Comparison of ENCODE assay signal across 8 cellular contexts in genomic region chr2:112056626-112056987, GRCh38. TPM values are rescaled to one million over a fixed set of nuclear protein-coding genes. Genes with fewer than 3 reads are reported as not detected.
A peak's percentile ranks its signal among the peaks of the same experiment; 100 is the strongest.
DNase-seq lines count a peak whose midpoint lies in the region; ATAC-seq and TF ChIP-seq lines count a peak whose summit lies in the region.

No MANE protein-coding gene starts in this region.

- intact Hi-C loops in heart left ventricle (cut with DNase I) (loop anchor here in 7 of 10 donors (1.0 to 10.0 kb wide), 4 partner anchors 19 to 218 kb away; partner anchors contain the start of genes ZC3H8 (in 3 of the 7) and ZC3H6 (in 2 of the 7)), cardiac septum (cut with DNase I) (loop anchor here (1.0 to 10.0 kb wide), 3 partner anchors 91 to 378 kb away; partner anchors contain the start of genes RGPD8 and ZC3H6), uterus (cut with DNase I; ENCODE audit: low total_unique reads) (no loop called here)

- H3K27me3 Mint-ChIP-seq in brain: peaks cover 7% of the 10 kb centered on the region

- H3K27ac Mint-ChIP-seq in brain: peak overlapping the region; percentile 65 to 95 (median 89)

- H3K27me3 ChIP-seq in heart left ventricle (no peaks in the 10 kb centered on the region), uterus (no peaks in the 10 kb centered on the region)

- H3K4me3 ChIP-seq in heart left ventricle (peak overlapping the region in 11 of 12 donors; percentile 65 to 97 (median 89)), mesodermal cell (ENCODE audit: extremely low read depth, insufficient read depth, low read length, poor library complexity, severe bottlenecking) (peak overlapping the region; percentile 85), uterus (peak overlapping the region; percentile 61 to 87)

- TF ChIP-seq CTCF in heart left ventricle (IDR thresholded peaks at IDR 0.05): no peak
- no peak for TF ChIP-seq CTCF in brain (conservative IDR thresholded peaks at IDR 0.05)
- TF ChIP-seq CTCF in uterus (IDR thresholded peaks at IDR 0.05): no peak

- H3K4me3 Mint-ChIP-seq in brain: peak overlapping the region; percentile 85 to 91 (median 88)

- DNase-seq in heart left ventricle (no peak), cardiac septum (ENCODE audit: low spot score) (no peak), uterus (no peak), NCI-H69 (lab: John Stamatoyannopoulos, UW) (no peak)

- H3K27ac ChIP-seq in heart left ventricle: peak overlapping the region; percentile 91 to 100 (median 98)
- H3K27ac ChIP-seq in mesodermal cell (ENCODE audit: low read depth, low read length, severe bottlenecking): peak overlapping the region; percentile 79
- peak overlapping the region; percentile 95 for H3K27ac ChIP-seq in uterus

- H3K36me3 Mint-ChIP-seq in brain: peaks cover 21% of the 10 kb centered on the region

- WGBS in heart left ventricle, 4 donors: 30 to 43% (median 38%) methylated on average over 3 of the region's 3 CpGs
- WGBS in mesodermal cell (ENCODE audit: insufficient coverage in 2 of 2), 2 experiments: 88% methylated on average over 2 of the region's 3 CpGs; no CpG with 5 or more reads in 1 of the 2 experiments

- H3K9me3 ChIP-seq in heart left ventricle (no peaks in the 10 kb centered on the region), mesodermal cell (ENCODE audit: control insufficient read depth, low read length) (no peaks in the 10 kb centered on the region), uterus (no peaks in the 10 kb centered on the region)

- H3K9me3 Mint-ChIP-seq in brain: no peaks in the 10 kb centered on the region

- ATAC-seq in heart left ventricle: no peak
- no peak for ATAC-seq in GM21717 (IDR thresholded peaks at IDR 0.05; ENCODE audit: unreplicated experiment)
- no peak for ATAC-seq in GM18502 (IDR thresholded peaks at IDR 0.05; ENCODE audit: poor library complexity, unreplicated experiment)

- peaks cover 7 to 41% (median 29%) of the 10 kb centered on the region in 12 donors for H3K4me1 ChIP-seq in heart left ventricle
- H3K4me1 ChIP-seq in mesodermal cell (ENCODE audit: control insufficient read depth, insufficient read depth, low read length, poor library complexity, severe bottlenecking): peaks cover 25% of the 10 kb centered on the region
- H3K4me1 ChIP-seq in uterus: peaks cover 3 to 9% of the 10 kb centered on the region in 2 donors

- H3K36me3 ChIP-seq in heart left ventricle: peaks cover 0 to 24% (median 15%) of the 10 kb centered on the region in 9 donors
- peaks cover 39% of the 10 kb centered on the region for H3K36me3 ChIP-seq in mesodermal cell (ENCODE audit: control insufficient read depth, insufficient read depth, low read length)
- H3K36me3 ChIP-seq in uterus: no peaks in the 10 kb centered on the region

- TF ChIP-seq POLR2A in heart left ventricle (IDR thresholded peaks at IDR 0.05) (no peak), uterus (IDR thresholded peaks at IDR 0.05) (no peak)

- peaks cover 42% of the 10 kb centered on the region for H3K4me1 Mint-ChIP-seq in brain

RNA-seq across cellular contexts. Expression of gene TMEM87B, which starts 1.5 kb away (rescaled TPM):
- total RNA-seq in heart left ventricle: 10 to 100 TPM in 2 of 9 donors, 1 to 10 TPM in 7; 4.8 to 18.5 (median 7.9) TPM
- 1 to 10 TPM; 3.1 to 6.1 TPM for polyA plus RNA-seq in heart left ventricle
- total RNA-seq in cardiac septum: 11.0 TPM
- 4.2 TPM for polyA plus RNA-seq in brain (ENCODE audit: insufficient read depth, low read depth, low replicate concordance)
- 41.9 TPM for polyA plus RNA-seq in mesodermal cell (2013, experiment 1 of 2)
- 40.2 TPM for polyA plus RNA-seq in mesodermal cell (2013, experiment 2 of 2)
- total RNA-seq in uterus: 10 to 100 TPM in 3 of 4 donors, 1 to 10 TPM in 1; 6.7 to 51.6 (median 27.0) TPM
